In genomic region chr2:85411405-85411748, GRCh38 we compare ENCODE assay signal across 19 cellular contexts. TPM values are rescaled to one million over a fixed set of nuclear protein-coding genes. Genes with fewer than 3 reads are reported as not detected.
DNase-seq lines count a peak whose midpoint lies in the region; TF ChIP-seq lines count a peak whose summit lies in the region.
"Had no signal": no experiment of that assay in that cellular context is flagged by ENCODE, and none has a peak within 500 bp of the region (broad histone marks: within the 10 kb centered on the region; RNA-seq: fewer than 3 reads in every experiment).

No MANE protein-coding gene starts in this region.

- no peaks in the 10 kb centered on the region for H3K36me3 ChIP-seq in endodermal cell (ENCODE audit: control insufficient read depth, insufficient read depth, low read length)
- H3K36me3 ChIP-seq: gastroesophageal sphincter, HAP-1, Peyer's patch, upper lobe of left lung had no signal

- H3K36me3 Mint-ChIP-seq in activated CD4-positive, alpha-beta T cell treated with anti-CD3 and anti-CD28 coated beads, Interleukin-2, amount 10 ng/mL, durations not matched to agents 7 days and 5 days (ENCODE audit: low read depth): peaks cover 9% of the 10 kb centered on the region
- H3K36me3 Mint-ChIP-seq in IgD-negative memory B cell (peaks cover 2% of the 10 kb centered on the region), endodermal cell (ENCODE audit: low read depth) (no peaks in the 10 kb centered on the region)

- peaks cover 2% of the 10 kb centered on the region for H3K27me3 Mint-ChIP-seq in activated CD4-positive, alpha-beta T cell treated with anti-CD3 and anti-CD28 coated beads, Interleukin-2, amount 10 ng/mL, durations not matched to agents 7 days and 5 days
- H3K27me3 Mint-ChIP-seq in IgD-negative memory B cell (no peaks in the 10 kb centered on the region), endodermal cell (ENCODE audit: insufficient read depth) (no peaks in the 10 kb centered on the region)

- POLR2A ChIA-PET in activated CD4-positive, alpha-beta T cell treated with anti-CD3 and anti-CD28 coated beads, Interleukin-2, amount 10 ng/mL, durations not matched to agents 7 days and 5 days (lab: Charles Lee): no interaction called here

- H3K4me3 Mint-ChIP-seq in activated CD4-positive, alpha-beta T cell treated with anti-CD3 and anti-CD28 coated beads, Interleukin-2, amount 10 ng/mL, durations not matched to agents 7 days and 5 days: peak overlapping the region; percentile 94
- H3K4me3 Mint-ChIP-seq in IgD-negative memory B cell (peak overlapping the region in 3 of 4 donors; percentile 63 to 92 (median 87)), endodermal cell (no peak overlapping the region)

- CTCF ChIA-PET in activated CD4-positive, alpha-beta T cell treated with anti-CD3 and anti-CD28 coated beads, Interleukin-2, amount 10 ng/mL, durations not matched to agents 7 days and 5 days (lab: Charles Lee): interaction anchor here (0.6 to 1.3 kb wide), 2 partner anchors 17 to 141 kb away, joined by 3 to 4 read pairs; no protein-coding TSS in a partner anchor

- H3K4me3 ChIP-seq in endodermal cell (ENCODE audit: low read length) (no peak overlapping the region), skin epidermis (no peak overlapping the region)
- H3K4me3 ChIP-seq: gastroesophageal sphincter, GM12878, HAP-1, Peyer's patch, upper lobe of left lung had no signal

- no peak for DNase-seq in activated CD4-positive, alpha-beta T cell treated with anti-CD3 and anti-CD28 coated beads, Interleukin-2, amount 10 ng/mL, durations not matched to agents 7 days and 5 days
- DNase-seq in activated CD4-positive, alpha-beta T cell treated with anti-CD3 and anti-CD28 coated beads for 48 hours: no peak
- no peak for DNase-seq in endodermal cell
- DNase-seq in NCI-H2227 (lab: John Stamatoyannopoulos, UW; ENCODE audit: unreplicated experiment): no peak
- DNase-seq in stimulated activated naive CD4-positive, alpha-beta T cell (lab: John Stamatoyannopoulos, UW): no peak
- no peak for DNase-seq in NCI-H1436 treated with DMSO at 0.1 percent for 48 hours (lab: John Stamatoyannopoulos, UW)
- DNase-seq: activated T-cell treated with anti-CD3 and anti-CD28 coated beads for 4 hours, cerebellar nuclear complex, NCI-H2081, NCI-H526 treated with DMSO at 0.1 percent for 48 hours, Peyer's patch, upper lobe of left lung had no signal

- no peaks in the 10 kb centered on the region for H3K9me3 Mint-ChIP-seq in activated CD4-positive, alpha-beta T cell treated with anti-CD3 and anti-CD28 coated beads, Interleukin-2, amount 10 ng/mL, durations not matched to agents 7 days and 5 days
- H3K9me3 Mint-ChIP-seq in IgD-negative memory B cell (no peaks in the 10 kb centered on the region), endodermal cell (no peaks in the 10 kb centered on the region)

- peak overlapping the region; percentile 78 for H3K27ac Mint-ChIP-seq in activated CD4-positive, alpha-beta T cell treated with anti-CD3 and anti-CD28 coated beads, Interleukin-2, amount 10 ng/mL, durations not matched to agents 7 days and 5 days
- peak overlapping the region in 2 of 3 donors; percentile 59 to 85 for H3K27ac Mint-ChIP-seq in IgD-negative memory B cell
- H3K27ac Mint-ChIP-seq in endodermal cell: peak overlapping the region; percentile 15

- no peaks in the 10 kb centered on the region for H3K27me3 ChIP-seq in endodermal cell (ENCODE audit: control insufficient read depth, insufficient read depth, low read length, poor library complexity, severe bottlenecking)
- H3K27me3 ChIP-seq: gastroesophageal sphincter, Peyer's patch, upper lobe of left lung had no signal

- H3K4me1 Mint-ChIP-seq in activated CD4-positive, alpha-beta T cell treated with anti-CD3 and anti-CD28 coated beads, Interleukin-2, amount 10 ng/mL, durations not matched to agents 7 days and 5 days: peaks cover 80% of the 10 kb centered on the region
- peaks cover 30 to 40% (median 36%) of the 10 kb centered on the region in 3 donors for H3K4me1 Mint-ChIP-seq in IgD-negative memory B cell
- H3K4me1 Mint-ChIP-seq in endodermal cell: peaks cover 16% of the 10 kb centered on the region

- H3K27ac ChIP-seq in endodermal cell (ENCODE audit: low read depth, low read length) (no peak overlapping the region), skin epidermis (peak overlapping the region in 16 of 21 experiments; percentile 10 to 92 (median 82))

- peaks cover 4% of the 10 kb centered on the region for H3K4me1 ChIP-seq in endodermal cell (ENCODE audit: control insufficient read depth, insufficient read depth, low read length)

- 95 to 100% methylated on average over 3 to 5 of the region's 5 CpGs for WGBS in endodermal cell (ENCODE audit: insufficient coverage in 1 of 2, insufficient read length in 1 of 2), 2 experiments

- H3K9ac ChIP-seq in endodermal cell (ENCODE audit: extremely low read depth, low read length, poor library complexity, severe bottlenecking): no peak overlapping the region

- H3K9me3 ChIP-seq in endodermal cell (ENCODE audit: control insufficient read depth, low read length): no peaks in the 10 kb centered on the region
- H3K9me3 ChIP-seq: gastroesophageal sphincter, HAP-1, Peyer's patch, upper lobe of left lung had no signal

- TF ChIP-seq CTCF in endodermal cell (conservative IDR thresholded peaks at IDR 0.05): no peak

RNA-seq across cellular contexts. Expression of gene CAPG, which starts 1.2 kb away (rescaled TPM):
- 100 to 1,000 TPM; 299 to 387 TPM for total RNA-seq in activated CD4-positive, alpha-beta T cell treated with anti-CD3 and anti-CD28 coated beads, Interleukin-2, amount 10 ng/mL, durations not matched to agents 7 days and 5 days
- 542 TPM for polyA plus RNA-seq in IgD-negative memory B cell
- 100 to 1,000 TPM; 104 to 119 TPM for total RNA-seq in endodermal cell
- polyA plus RNA-seq in endodermal cell (2013, experiment 1 of 2): 30.9 TPM
- polyA plus RNA-seq in endodermal cell (2013, experiment 2 of 2): 30.1 TPM

RNA-seq across cellular contexts. Expression of gene SH2D6, which starts 7.1 kb away (rescaled TPM):
- under 1 TPM; 0.10 to 0.77 TPM for total RNA-seq in activated CD4-positive, alpha-beta T cell treated with anti-CD3 and anti-CD28 coated beads, Interleukin-2, amount 10 ng/mL, durations not matched to agents 7 days and 5 days
- not detected for polyA plus RNA-seq in IgD-negative memory B cell
- total RNA-seq in endodermal cell: 1 to 10 TPM in 1 of 2 donors, under 1 TPM in 1; 0.68 to 1.1 TPM
- polyA plus RNA-seq in endodermal cell (2013, experiment 1 of 2): 0.28 TPM
- 0.70 TPM for polyA plus RNA-seq in endodermal cell (2013, experiment 2 of 2)
- total RNA-seq: gastroesophageal sphincter, lower leg skin had no signal
- polyA plus RNA-seq: endothelial cell of umbilical vein had no signal

RNA-seq across cellular contexts. Expression of gene ELMOD3, which starts 56.8 kb away (rescaled TPM):
- total RNA-seq in activated CD4-positive, alpha-beta T cell treated with anti-CD3 and anti-CD28 coated beads, Interleukin-2, amount 10 ng/mL, durations not matched to agents 7 days and 5 days: 10 to 100 TPM; 19.4 to 22.1 TPM
- polyA plus RNA-seq in IgD-negative memory B cell: 16.0 TPM
- total RNA-seq in endodermal cell: 10 to 100 TPM; 12.4 to 18.9 TPM
- polyA plus RNA-seq in endodermal cell (2013, experiment 1 of 2): 19.1 TPM
- 19.3 TPM for polyA plus RNA-seq in endodermal cell (2013, experiment 2 of 2)

RNA-seq across cellular contexts. Expression of gene RETSAT, which starts 57.0 kb away (rescaled TPM):
- total RNA-seq in activated CD4-positive, alpha-beta T cell treated with anti-CD3 and anti-CD28 coated beads, Interleukin-2, amount 10 ng/mL, durations not matched to agents 7 days and 5 days: 10 to 100 TPM; 24.7 to 24.9 TPM
- polyA plus RNA-seq in IgD-negative memory B cell: 10.6 TPM
- total RNA-seq in endodermal cell: 10 to 100 TPM; 12.7 to 19.7 TPM
- 11.9 TPM for polyA plus RNA-seq in endodermal cell (2013, experiment 1 of 2)
- polyA plus RNA-seq in endodermal cell (2013, experiment 2 of 2): 12.8 TPM

Comparison
In these comparisons a context has a peak if more than half of its experiments do, and no peak if none do; other contexts are left out.
1. H3K27ac Mint-ChIP-seq: peak in every context shown above with its lines; median percentile 78 in activated CD4-positive, alpha-beta T cell treated with anti-CD3 and anti-CD28 coated beads, Interleukin-2, amount 10 ng/mL, durations not matched to agents 7 days and 5 days; 72 in IgD-negative memory B cell; 15 in endodermal cell.